In genomic region chr16:20928774-20929411, GRCh38 we compare ENCODE assay signal across 25 cellular contexts. TPM values are rescaled to one million over a fixed set of nuclear protein-coding genes. Genes with fewer than 3 reads are reported as not detected.
A peak's percentile ranks its signal among the peaks of the same experiment; 100 is the strongest.
DNase-seq lines count a peak whose midpoint lies in the region; ATAC-seq and TF ChIP-seq lines count a peak whose summit lies in the region.
"Had no signal": no experiment of that assay in that cellular context is flagged by ENCODE, and none has a peak within 500 bp of the region (broad histone marks: within the 10 kb centered on the region; RNA-seq: fewer than 3 reads in every experiment).

No MANE protein-coding gene starts in this region.

- H3K9ac ChIP-seq in colonic mucosa (ENCODE audit: low read depth in 2 of 2, low read length in 2 of 2), result no peak overlapping the region
- H3K9ac ChIP-seq: BLaER1 treated with 17β-estradiol and CSF1 and Interleukin-3, amounts not matched to agents 10 nM and 100 nM had no signal

- H3K4me1 ChIP-seq in left lung, result no peaks in the 10 kb centered on the region
- H3K4me1 ChIP-seq in colonic mucosa, result no peaks in the 10 kb centered on the region
- H3K4me1 ChIP-seq: BLaER1 treated with 17β-estradiol and CSF1 and Interleukin-3, amounts not matched to agents 10 nM and 100 nM had no signal

- H3K27me3 ChIP-seq in left lung, result no peaks in the 10 kb centered on the region
- no peaks in the 10 kb centered on the region for H3K27me3 ChIP-seq in colonic mucosa
- H3K27me3 ChIP-seq: BLaER1 treated with 17β-estradiol and CSF1 and Interleukin-3, amounts not matched to agents 10 nM and 100 nM; upper lobe of right lung had no signal

- intact Hi-C loops in left lung (cut with DNase I), result no loop called here
- intact Hi-C loops in colonic mucosa (cut with DNase I), result no loop called here

- TF ChIP-seq CTCF in GM20000 (IDR thresholded peaks at IDR 0.05; ENCODE audit: extremely low read depth, missing control alignments) (no peak), coronary artery (IDR thresholded peaks at IDR 0.05) (no peak), left lung (IDR thresholded peaks at IDR 0.05) (no peak), colonic mucosa (IDR thresholded peaks at IDR 0.05) (no peak)

- H3K36me3 ChIP-seq in left lung, result peaks cover 0 to 22% of the 10 kb centered on the region in 2 donors
- no peaks in the 10 kb centered on the region for H3K36me3 ChIP-seq in colonic mucosa
- H3K36me3 ChIP-seq: upper lobe of right lung had no signal

- peak overlapping the region; percentile 62 to 84 for H3K27ac ChIP-seq in coronary artery
- no peak overlapping the region for H3K27ac ChIP-seq in left lung
- no peak overlapping the region for H3K27ac ChIP-seq in colonic mucosa
- H3K27ac ChIP-seq: 22Rv1; BLaER1 treated with 17β-estradiol and CSF1 and Interleukin-3, amounts not matched to agents 10 nM and 100 nM had no signal

- peak; percentile 49 for ATAC-seq in left lung
- ATAC-seq: activated CD4-positive, alpha-beta T cell treated with anti-CD3 and anti-CD28 coated beads for 36 hours; activated T-helper 17 cell treated with anti-CD3 and anti-CD28 coated beads, Interleukin-2, amount 50 U/mL, for 72 hours; naive thymus-derived CD8-positive, alpha-beta T cell; upper lobe of right lung had no signal

- DNase-seq in DMS53 (lab: John Stamatoyannopoulos, UW), result peak; percentile 20
- DNase-seq in DMS53 treated with DMSO at 0.1 percent for 48 hours (lab: John Stamatoyannopoulos, UW; ENCODE audit: unreplicated experiment), result no peak
- DNase-seq in GM20000 (ENCODE audit: low spot score), result peak; percentile 31
- no peak for DNase-seq in coronary artery (ENCODE audit: low spot score)
- no peak for DNase-seq in left lung
- DNase-seq in colonic mucosa, result no peak
- no peak for DNase-seq in activated naive CD4-positive, alpha-beta T cell treated with anti-CD3 and anti-CD28 coated beads, Interleukin-2, amount 50 U/mL, for 16 hours
- DNase-seq in SIG-M5 treated with dmso at 0.1 percent for 504 hours (lab: John Stamatoyannopoulos, UW; ENCODE audit: unreplicated experiment), result no peak
- DNase-seq: activated CD4-positive, alpha-beta T cell treated with anti-CD3 and anti-CD28 coated beads for 36 hours; amygdala; central memory CD4-positive, alpha-beta T cell; effector CD8-positive, alpha-beta T cell; GDM1; kidney; MV-4-11; naive thymus-derived CD8-positive, alpha-beta T cell; NCI-H187 treated with DMSO at 0.1 percent for 48 hours; NK-92 treated with Interleukin-12 subunit alpha and Interleukin-12 subunit beta, amount 100 ng/mL, for 24 hours; stimulated activated CD4-positive, alpha-beta T cell treated with anti-CD3 and anti-CD28 coated beads, Interleukin-4, amount 100 ng/mL, for 24 hours; SW 1271; upper lobe of right lung had no signal

- H3K4me3 ChIP-seq in coronary artery, result no peak overlapping the region
- H3K4me3 ChIP-seq in left lung, result no peak overlapping the region
- H3K4me3 ChIP-seq in colonic mucosa, result no peak overlapping the region
- H3K4me3 ChIP-seq: BLaER1 treated with 17β-estradiol and CSF1 and Interleukin-3, amounts not matched to agents 10 nM and 100 nM; skin epidermis; upper lobe of right lung had no signal

- H3K9me3 ChIP-seq in left lung, result no peaks in the 10 kb centered on the region
- H3K9me3 ChIP-seq in colonic mucosa, result no peaks in the 10 kb centered on the region
- H3K9me3 ChIP-seq: BLaER1 treated with 17β-estradiol and CSF1 and Interleukin-3, amounts not matched to agents 10 nM and 100 nM; upper lobe of right lung had no signal

RNA-seq across cellular contexts. Expression of gene LYRM1, which starts 28.3 kb away (rescaled TPM):
- total RNA-seq in left lung, result 10 to 100 TPM; 28.0 to 28.7 TPM
- total RNA-seq in colonic mucosa, result 10 to 100 TPM; 17.6 to 21.2 TPM

RNA-seq across cellular contexts. Expression of gene DCUN1D3, which starts 28.7 kb away (rescaled TPM):
- total RNA-seq in left lung (10 to 100 TPM; 26.5 to 27.1 TPM), colonic mucosa (10 to 100 TPM in 1 of 2 donors, 1 to 10 TPM in 1; 6.0 to 15.0 TPM)

Comparison
In these comparisons a context has a peak if more than half of its experiments do, and no peak if none do; other contexts are left out.
1. DNase-seq: peak in DMS53 (single experiment) and GM20000 (single experiment); none in DMS53 treated with DMSO at 0.1 percent for 48 hours (single experiment), coronary artery (single experiment), left lung (0 of 2), colonic mucosa (single experiment), activated naive CD4-positive, alpha-beta T cell treated with anti-CD3 and anti-CD28 coated beads, Interleukin-2, amount 50 U/mL, for 16 hours (single experiment) and SIG-M5 treated with dmso at 0.1 percent for 504 hours (single experiment).
2. H3K27ac ChIP-seq: peak in coronary artery (2 of 2); none in left lung (0 of 2) and colonic mucosa (single experiment).